In genomic region chr18:78410094-78410786, GRCh38 we compare ENCODE assay signal across 13 cellular contexts.
"Had no signal": no experiment of that assay in that cellular context is flagged by ENCODE, and none has a peak within 500 bp of the region (broad histone marks: within the 10 kb centered on the region; RNA-seq: fewer than 3 reads in every experiment).

No MANE protein-coding gene starts in this region.

- H3K9me3 Mint-ChIP-seq: stimulated activated naive CD8-positive, alpha-beta T cell treated with anti-CD3 and anti-CD28 coated beads, Interleukin-15, Interleukin-2, amounts not matched to agents 100 ng/mL and 50 ng/mL, for 24 hours had no signal

- H3K4me3 Mint-ChIP-seq: naive B cell; stimulated activated naive CD8-positive, alpha-beta T cell treated with anti-CD3 and anti-CD28 coated beads, Interleukin-15, Interleukin-2, amounts not matched to agents 100 ng/mL and 50 ng/mL, for 24 hours had no signal

- H3K36me3 Mint-ChIP-seq: naive B cell had no signal

- DNase-seq: effector memory CD4-positive, alpha-beta T cell; gastrocnemius medialis; heart right ventricle; hypothalamus; kidney glomerular epithelial cell; mesendoderm; naive B cell; nucleus accumbens; right lobe of liver; stimulated activated CD4-positive, alpha-beta T cell treated with anti-CD3 and anti-CD28 coated beads, Interleukin-2, amount 100 ng/mL, for 24 hours; stimulated activated CD4-positive, alpha-beta T cell treated with anti-CD3 and anti-CD28 coated beads, Interleukin-4, amount 100 ng/mL, for 4 hours; testis had no signal

- ATAC-seq: gastrocnemius medialis, heart right ventricle had no signal

- H3K27ac Mint-ChIP-seq: naive B cell; stimulated activated naive CD8-positive, alpha-beta T cell treated with anti-CD3 and anti-CD28 coated beads, Interleukin-15, Interleukin-2, amounts not matched to agents 100 ng/mL and 50 ng/mL, for 24 hours had no signal
